In genomic region chr11:2789331-2789730, GRCh38 we compare ENCODE assay signal across 16 cellular contexts.
A peak's percentile ranks its signal among the peaks of the same experiment; 100 is the strongest.
DNase-seq lines count a peak whose midpoint lies in the region; ATAC-seq and TF ChIP-seq lines count a peak whose summit lies in the region.
"Had no signal": no experiment of that assay in that cellular context is flagged by ENCODE, and none has a peak within 500 bp of the region (broad histone marks: within the 10 kb centered on the region; RNA-seq: fewer than 3 reads in every experiment).

No MANE protein-coding gene starts in this region.

- H3K9me3 Mint-ChIP-seq in endothelial cell (ENCODE audit: unreplicated experiment) = no peaks in the 10 kb centered on the region
- H3K9me3 Mint-ChIP-seq: central memory CD8-positive, alpha-beta T cell had no signal

- H3K27me3 ChIP-seq in gastrocnemius medialis = peaks cover 8 to 21% (median 12%) of the 10 kb centered on the region in 3 donors

- in situ Hi-C loops in gastrocnemius medialis (cut with MboI; ENCODE audit: low sequenced_read_pairs in 4 of 4) = no loop called here

- DNase-seq in activated CD8-positive, alpha-beta memory T cell treated with anti-CD3 and anti-CD28 coated beads for 24 hours = peak; percentile 45
- no peak for DNase-seq in activated CD8-positive, alpha-beta memory T cell treated with anti-CD3 and anti-CD28 coated beads, Interleukin-2, amount 50 U/mL, for 48 hours
- DNase-seq in activated CD8-positive, alpha-beta memory T cell treated with anti-CD3 and anti-CD28 coated beads, Interleukin-2, amount 50 U/mL, for 4 hours = peak; percentile 7
- DNase-seq in islet precursor cell = peak; percentile 24
- peak; percentile 1 for DNase-seq in gastrocnemius medialis
- no peak for DNase-seq in cerebellum (ENCODE audit: low spot score)
- no peak for DNase-seq in endothelial cell (ENCODE audit: low spot score)
- no peak for DNase-seq in NCI-H2107 treated with DMSO at 0.1 percent for 48 hours (lab: John Stamatoyannopoulos, UW; ENCODE audit: unreplicated experiment)
- DNase-seq: COR-L47, foreskin fibroblast, naive B cell, NCI-H2029, NCI-H524 treated with DMSO at 0.1 percent for 48 hours, T1000 had no signal

- TF ChIP-seq POLR2A in gastrocnemius medialis (IDR thresholded peaks at IDR 0.05) = no peak

- no peak for ATAC-seq in gastrocnemius medialis

- H3K4me1 ChIP-seq in gastrocnemius medialis = no peaks in the 10 kb centered on the region
- H3K4me1 ChIP-seq: SJSA1 had no signal

- H3K36me3 ChIP-seq in gastrocnemius medialis = no peaks in the 10 kb centered on the region
- H3K36me3 ChIP-seq: SJSA1 had no signal

- TF ChIP-seq CTCF in gastrocnemius medialis (IDR thresholded peaks at IDR 0.05 in 4 of 5, conservative IDR thresholded peaks at IDR 0.05 in 1 of 5) (no peak), endothelial cell (IDR thresholded peaks at IDR 0.05; ENCODE audit: unreplicated experiment) (no peak)

- no peaks in the 10 kb centered on the region for H3K4me1 Mint-ChIP-seq in endothelial cell (ENCODE audit: unreplicated experiment)
- H3K4me1 Mint-ChIP-seq: central memory CD8-positive, alpha-beta T cell had no signal

- H3K27me3 Mint-ChIP-seq in endothelial cell (ENCODE audit: unreplicated experiment) = peaks cover 16% of the 10 kb centered on the region

- intact Hi-C loops in gastrocnemius medialis (cut with DNase I; ENCODE audit: low total_unique reads) = no loop called here

- no peak overlapping the region for H3K4me3 ChIP-seq in gastrocnemius medialis
- H3K4me3 ChIP-seq: SJSA1 had no signal

- no peak overlapping the region for H3K4me3 Mint-ChIP-seq in endothelial cell (ENCODE audit: unreplicated experiment)
- H3K4me3 Mint-ChIP-seq: central memory CD8-positive, alpha-beta T cell had no signal

- H3K27ac Mint-ChIP-seq in endothelial cell (ENCODE audit: unreplicated experiment) = no peak overlapping the region
- H3K27ac Mint-ChIP-seq: naive B cell had no signal

- H3K36me3 Mint-ChIP-seq in endothelial cell (ENCODE audit: low read depth, unreplicated experiment) = no peaks in the 10 kb centered on the region

- H3K9me3 ChIP-seq in gastrocnemius medialis = no peaks in the 10 kb centered on the region
- H3K9me3 ChIP-seq: SJSA1 had no signal

- H3K27ac ChIP-seq in gastrocnemius medialis = no peak overlapping the region
- H3K27ac ChIP-seq: SJSA1 had no signal

Comparison
In these comparisons a context has a peak if more than half of its experiments do, and no peak if none do; other contexts are left out.
1. DNase-seq: peak in activated CD8-positive, alpha-beta memory T cell treated with anti-CD3 and anti-CD28 coated beads for 24 hours (single experiment), activated CD8-positive, alpha-beta memory T cell treated with anti-CD3 and anti-CD28 coated beads, Interleukin-2, amount 50 U/mL, for 4 hours (single experiment), islet precursor cell (single experiment) and gastrocnemius medialis (2 of 2); none in activated CD8-positive, alpha-beta memory T cell treated with anti-CD3 and anti-CD28 coated beads, Interleukin-2, amount 50 U/mL, for 48 hours (single experiment), cerebellum (single experiment), endothelial cell (single experiment) and NCI-H2107 treated with DMSO at 0.1 percent for 48 hours (single experiment).